20 cellular contexts compared by ENCODE assay signal in the genomic region with DNA sequence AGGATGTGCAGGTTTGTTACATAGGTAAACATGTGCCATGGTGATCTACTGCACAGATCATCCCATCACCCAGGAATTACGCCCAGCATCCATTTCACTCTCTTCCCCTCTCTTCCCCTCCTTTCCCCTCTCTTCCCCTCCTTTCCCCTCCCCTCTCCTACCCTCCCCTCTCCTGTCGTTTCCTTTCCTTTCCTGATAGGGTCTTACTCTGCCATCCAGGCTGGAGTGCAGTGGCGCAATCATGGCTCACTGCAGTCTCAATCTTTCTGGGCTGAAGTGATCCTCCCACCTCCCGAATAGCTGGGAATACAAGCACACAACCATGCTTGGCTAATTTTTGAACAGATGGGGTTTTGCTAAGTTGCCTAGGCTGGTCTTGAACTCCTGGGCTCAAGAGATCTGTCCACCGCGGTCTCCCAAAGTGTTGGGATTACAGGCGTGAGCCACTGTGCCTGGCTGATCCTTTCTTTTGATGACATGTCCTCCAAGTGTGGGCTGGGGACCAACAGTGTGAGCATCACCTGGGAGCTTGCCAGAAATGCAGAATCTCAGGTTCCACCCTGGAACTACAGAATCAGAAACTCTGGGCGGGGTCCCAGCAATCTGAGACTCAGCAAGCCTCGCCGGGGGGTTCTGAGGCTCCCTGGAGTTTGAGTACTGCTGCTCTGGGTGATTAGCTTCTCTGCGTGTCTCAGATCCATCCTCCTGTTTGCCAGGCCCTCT. TPM values are rescaled to one million over a fixed set of nuclear protein-coding genes. Genes with fewer than 3 reads are reported as not detected.
DNase-seq lines count a peak whose midpoint lies in the region; ATAC-seq and TF ChIP-seq lines count a peak whose summit lies in the region.
"Had no signal": no experiment of that assay in that cellular context is flagged by ENCODE, and none has a peak within 500 bp of the region (broad histone marks: within the 10 kb centered on the region; RNA-seq: fewer than 3 reads in every experiment).

No MANE protein-coding gene starts in this region.

- no peak for TF ChIP-seq EP300 in upper lobe of left lung (IDR thresholded peaks at IDR 0.05)

- intact Hi-C loops in cardiac septum (cut with DNase I) = no loop called here
- intact Hi-C loops in Right ventricle myocardium superior (cut with DNase I) = no loop called here
- intact Hi-C loops in activated T-helper 1 cell treated with anti-CD3 and anti-CD28 coated beads, Interleukin-12 subunit alpha, Interleukin-12 subunit beta, Interleukin-2, Interleukin-4 antibody, amounts not matched to agents 30 ng/mL and 10 ng/mL and 1 ng/mL, durations not matched to agents 14 hours and 24 hours and 36 hours (cut with micrococcal nuclease) = no loop called here

- H3K36me3 ChIP-seq in lung (ENCODE audit: control insufficient read depth in 2 of 2, insufficient read depth in 2 of 2, low read length in 2 of 2) (no peaks in the 10 kb centered on the region), upper lobe of left lung (no peaks in the 10 kb centered on the region)
- H3K36me3 ChIP-seq: SJSA1 had no signal

- H3K4me1 Mint-ChIP-seq in activated T-helper 1 cell treated with anti-CD3 and anti-CD28 coated beads, Interleukin-12 subunit alpha, Interleukin-12 subunit beta, Interleukin-2, Interleukin-4 antibody, amounts not matched to agents 30 ng/mL and 10 ng/mL and 1 ng/mL, durations not matched to agents 14 hours and 24 hours and 36 hours (ENCODE audit: low read depth) = peaks cover 6% of the 10 kb centered on the region

- H3K4me1 ChIP-seq in lung (ENCODE audit: control insufficient read depth in 2 of 2, insufficient read depth in 2 of 2, low read length in 2 of 2) (peaks cover 0 to 2% of the 10 kb centered on the region in 2 donors), upper lobe of left lung (peaks cover 3 to 19% (median 17%) of the 10 kb centered on the region in 4 donors)
- H3K4me1 ChIP-seq: SJSA1 had no signal

- no peak overlapping the region for H3K27ac Mint-ChIP-seq in activated T-helper 1 cell treated with anti-CD3 and anti-CD28 coated beads, Interleukin-12 subunit alpha, Interleukin-12 subunit beta, Interleukin-2, Interleukin-4 antibody, amounts not matched to agents 30 ng/mL and 10 ng/mL and 1 ng/mL, durations not matched to agents 14 hours and 24 hours and 36 hours
- H3K27ac Mint-ChIP-seq: CD8-positive, alpha-beta memory T cell had no signal

- 62 to 75% methylated on average over 11 of the region's 11 CpGs for WGBS in lung, 2 donors
- WGBS in upper lobe of left lung, 2 donors = 60 to 65% methylated on average over 7 to 10 of the region's 11 CpGs

- DNase-seq in cardiac septum (ENCODE audit: low spot score) = peak; percentile 50
- DNase-seq in Right ventricle myocardium superior = no peak
- DNase-seq in lung (ENCODE audit: low spot score) = no peak
- peak in 1 of 2 donors; percentile 79 for DNase-seq in upper lobe of left lung
- DNase-seq in activated T-helper 1 cell treated with anti-CD3 and anti-CD28 coated beads, Interleukin-12 subunit alpha, Interleukin-12 subunit beta, Interleukin-2, Interleukin-4 antibody, amounts not matched to agents 30 ng/mL and 10 ng/mL and 1 ng/mL, durations not matched to agents 14 hours and 24 hours and 36 hours (ENCODE audit: low spot score) = no peak
- no peak for DNase-seq in GM03348 (ENCODE audit: low spot score)
- DNase-seq: ACHN; CD8-positive, alpha-beta memory T cell; GOT3; Karpas-422; MM.1S; NCI-H1105; NCI-H187 treated with DMSO at 0.1 percent for 48 hours; NCI-H510A treated with DMSO at 0.1 percent for 48 hours; NK-92 treated with Interleukin-12 subunit alpha and Interleukin-12 subunit beta, amount 100 ng/mL, for 24 hours; RPMI8226; SW 1271 had no signal

- peak overlapping the region; percentile 22; the same call in 1 of the 2 replicates for H3K27ac ChIP-seq in VCaP
- no peak overlapping the region for H3K27ac ChIP-seq in lung (ENCODE audit: low read depth in 1 of 2, low read length in 1 of 2)
- H3K27ac ChIP-seq in upper lobe of left lung = peak overlapping the region in 3 of 4 donors; percentile 35 to 57 (median 43)
- H3K27ac ChIP-seq: SJSA1 had no signal

- no peak overlapping the region for H3K4me3 Mint-ChIP-seq in activated T-helper 1 cell treated with anti-CD3 and anti-CD28 coated beads, Interleukin-12 subunit alpha, Interleukin-12 subunit beta, Interleukin-2, Interleukin-4 antibody, amounts not matched to agents 30 ng/mL and 10 ng/mL and 1 ng/mL, durations not matched to agents 14 hours and 24 hours and 36 hours
- H3K4me3 Mint-ChIP-seq: CD8-positive, alpha-beta memory T cell had no signal

- no peaks in the 10 kb centered on the region for H3K27me3 ChIP-seq in lung (ENCODE audit: control insufficient read depth, insufficient read depth)
- H3K27me3 ChIP-seq in upper lobe of left lung = no peaks in the 10 kb centered on the region

- H3K9me3 ChIP-seq in lung (ENCODE audit: control insufficient read depth in 2 of 2, insufficient read depth in 1 of 2, low read length in 1 of 2) (peaks cover 0 to 2% of the 10 kb centered on the region in 2 donors), upper lobe of left lung (no peaks in the 10 kb centered on the region)
- H3K9me3 ChIP-seq: SJSA1 had no signal

- ATAC-seq in Right ventricle myocardium superior (ENCODE audit: poor library complexity) (no peak), lung (ENCODE audit: insufficient read depth, low FRiP score) (peak; percentile 13), upper lobe of left lung (ENCODE audit: low FRiP score in 2 of 2) (peak; percentile 5 to 49), GM21723 (IDR thresholded peaks at IDR 0.05; ENCODE audit: unreplicated experiment) (no peak)

- TF ChIP-seq CTCF in VCaP (conservative IDR thresholded peaks at IDR 0.05) (no peak), lung (IDR thresholded peaks at IDR 0.05; ENCODE audit: control extremely low read depth, extremely low read depth) (no peak), upper lobe of left lung (IDR thresholded peaks at IDR 0.05) (no peak)

- no peaks in the 10 kb centered on the region for H3K36me3 Mint-ChIP-seq in activated T-helper 1 cell treated with anti-CD3 and anti-CD28 coated beads, Interleukin-12 subunit alpha, Interleukin-12 subunit beta, Interleukin-2, Interleukin-4 antibody, amounts not matched to agents 30 ng/mL and 10 ng/mL and 1 ng/mL, durations not matched to agents 14 hours and 24 hours and 36 hours (ENCODE audit: low read depth)
- H3K36me3 Mint-ChIP-seq: CD8-positive, alpha-beta memory T cell had no signal

- no peak for TF ChIP-seq POLR2A in upper lobe of left lung (IDR thresholded peaks at IDR 0.05)

- H3K9me3 Mint-ChIP-seq in activated T-helper 1 cell treated with anti-CD3 and anti-CD28 coated beads, Interleukin-12 subunit alpha, Interleukin-12 subunit beta, Interleukin-2, Interleukin-4 antibody, amounts not matched to agents 30 ng/mL and 10 ng/mL and 1 ng/mL, durations not matched to agents 14 hours and 24 hours and 36 hours = peaks cover 4% of the 10 kb centered on the region

- H3K4me3 ChIP-seq in lung (no peak overlapping the region), upper lobe of left lung (no peak overlapping the region)
- H3K4me3 ChIP-seq: SJSA1 had no signal

- peaks cover 15% of the 10 kb centered on the region for H3K27me3 Mint-ChIP-seq in activated T-helper 1 cell treated with anti-CD3 and anti-CD28 coated beads, Interleukin-12 subunit alpha, Interleukin-12 subunit beta, Interleukin-2, Interleukin-4 antibody, amounts not matched to agents 30 ng/mL and 10 ng/mL and 1 ng/mL, durations not matched to agents 14 hours and 24 hours and 36 hours (ENCODE audit: insufficient read depth)

RNA-seq across cellular contexts. Expression of a gene that starts 10.8 kb away (rescaled TPM):
- total RNA-seq in cardiac septum (not detected), Right ventricle myocardium superior (not detected), lung (10 to 100 TPM; 50.0 to 96.8 TPM), upper lobe of left lung (100 to 1,000 TPM in 2 of 6 donors, 10 to 100 TPM in 4; 36.6 to 153 (median 61.5) TPM)
- polyA plus RNA-seq in lung = 10 to 100 TPM; 21.3 to 25.0 TPM
- total RNA-seq in activated T-helper 1 cell treated with anti-CD3 and anti-CD28 coated beads, Interleukin-12 subunit alpha, Interleukin-12 subunit beta, Interleukin-2, Interleukin-4 antibody, amounts not matched to agents 30 ng/mL and 10 ng/mL and 1 ng/mL, durations not matched to agents 14 hours and 24 hours and 36 hours = not detected in 2 replicates
- total RNA-seq: CD8-positive, alpha-beta memory T cell; SJSA1 had no signal
- polyA plus RNA-seq: CD8-positive, alpha-beta memory T cell had no signal

Comparison
In these comparisons a context has a peak if more than half of its experiments do, and no peak if none do; other contexts are left out.
1. ATAC-seq: peak in lung (single experiment) and upper lobe of left lung (2 of 2); none in Right ventricle myocardium superior (single experiment) and GM21723 (single experiment).
2. H3K27ac ChIP-seq: peak in VCaP (single experiment) and upper lobe of left lung (3 of 4); none in lung (0 of 2).
3. RNA of a gene that starts 10.8 kb away (total RNA-seq): 50.0 to 96.8 TPM in lung and 36.6 to 153 TPM in upper lobe of left lung; not detected in cardiac septum (single experiment), not detected in Right ventricle myocardium superior (single experiment) and not detected in activated T-helper 1 cell treated with anti-CD3 and anti-CD28 coated beads, Interleukin-12 subunit alpha, Interleukin-12 subunit beta, Interleukin-2, Interleukin-4 antibody, amounts not matched to agents 30 ng/mL and 10 ng/mL and 1 ng/mL, durations not matched to agents 14 hours and 24 hours and 36 hours; every median in the first group is over 10 times any median in the second.